12 cellular contexts compared by ENCODE assay signal in genomic region chr1:232111616-232112015, GRCh38.
"Had no signal": no experiment of that assay in that cellular context is flagged by ENCODE, and none has a peak within 500 bp of the region (broad histone marks: within the 10 kb centered on the region; RNA-seq: fewer than 3 reads in every experiment).

No MANE protein-coding gene starts in this region.

- H3K27ac ChIP-seq: brain microvascular endothelial cell, psoas muscle, right lobe of liver had no signal

- H3K27me3 ChIP-seq: brain microvascular endothelial cell had no signal

- H3K4me1 ChIP-seq: psoas muscle, right lobe of liver had no signal

- H3K4me3 ChIP-seq: psoas muscle, right lobe of liver had no signal

- DNase-seq: activated gamma-delta T cell treated with Interleukin-2 at 50 U/mL for 16 hours; activated naive CD8-positive, alpha-beta T cell treated with anti-CD3 and anti-CD28 coated beads for 36 hours; activated T-cell treated with anti-CD3 and anti-CD28 coated beads, Interleukin-2, amount 50 U/mL, for 48 hours; brain microvascular endothelial cell; dermis blood vessel endothelial cell; mammary epithelial cell; psoas muscle; right lobe of liver; stimulated activated naive CD4-positive, alpha-beta T cell treated with Interleukin-2 at 50 U/mL for 16 hours; T-helper 2 cell; trophoblast cell had no signal

- ATAC-seq: natural killer cell treated with Interleukin-12 subunit alpha and Interleukin-12 subunit beta and Interleukin-15 and Interleukin-18, amount 100 ng/mL, for 72 hours; psoas muscle; right lobe of liver had no signal

- H3K27ac Mint-ChIP-seq: activated naive CD8-positive, alpha-beta T cell treated with anti-CD3 and anti-CD28 coated beads for 36 hours; natural killer cell treated with Interleukin-12 subunit alpha and Interleukin-12 subunit beta and Interleukin-15 and Interleukin-18, amount 100 ng/mL, for 72 hours had no signal

- H3K4me3 Mint-ChIP-seq: activated naive CD8-positive, alpha-beta T cell treated with anti-CD3 and anti-CD28 coated beads for 36 hours; natural killer cell treated with Interleukin-12 subunit alpha and Interleukin-12 subunit beta and Interleukin-15 and Interleukin-18, amount 100 ng/mL, for 72 hours had no signal

- H3K36me3 Mint-ChIP-seq: activated naive CD8-positive, alpha-beta T cell treated with anti-CD3 and anti-CD28 coated beads for 36 hours; natural killer cell treated with Interleukin-12 subunit alpha and Interleukin-12 subunit beta and Interleukin-15 and Interleukin-18, amount 100 ng/mL, for 72 hours had no signal

- H3K4me1 Mint-ChIP-seq: activated naive CD8-positive, alpha-beta T cell treated with anti-CD3 and anti-CD28 coated beads for 36 hours had no signal

- H3K9me3 ChIP-seq: psoas muscle, right lobe of liver had no signal

- H3K9me3 Mint-ChIP-seq: natural killer cell treated with Interleukin-12 subunit alpha and Interleukin-12 subunit beta and Interleukin-15 and Interleukin-18, amount 100 ng/mL, for 72 hours had no signal

- H3K36me3 ChIP-seq: brain microvascular endothelial cell, right lobe of liver had no signal
